8 cellular contexts compared by ENCODE assay signal in the genomic region with DNA sequence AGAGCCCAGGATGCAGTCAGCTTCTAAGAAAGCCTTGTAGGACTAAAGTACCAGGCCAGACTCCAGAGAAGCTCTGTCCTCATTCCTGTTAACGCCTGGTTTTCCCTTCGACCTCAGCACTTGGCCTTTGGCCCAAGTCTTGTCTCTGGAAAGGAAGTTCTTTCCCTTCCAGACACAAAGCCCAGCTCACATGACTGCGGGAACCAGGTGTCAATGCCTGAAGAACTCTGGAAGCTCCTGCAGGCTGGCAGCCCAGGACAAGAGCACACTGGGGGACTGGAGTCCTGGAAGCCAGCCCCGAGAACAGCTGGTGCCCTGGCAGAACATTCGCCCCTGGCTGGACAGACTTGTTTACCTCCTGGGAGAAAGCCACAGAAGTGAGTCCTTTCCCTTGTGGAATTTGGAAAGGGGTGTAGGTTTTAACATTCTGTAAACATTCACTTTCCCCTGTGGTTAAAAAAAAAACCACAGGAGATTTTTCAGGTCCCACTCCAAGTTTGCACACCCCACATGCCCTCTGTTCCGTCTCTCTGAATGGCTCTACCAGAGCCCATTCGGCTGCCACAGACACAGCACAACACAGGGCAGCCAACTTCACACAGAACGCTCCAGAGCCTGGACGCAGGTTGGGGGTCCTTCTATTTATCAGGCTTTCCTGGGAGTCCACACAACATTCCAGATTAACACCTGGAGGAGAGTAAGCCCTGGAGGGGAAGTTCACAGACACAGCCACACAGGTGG. TPM values are rescaled to one million over a fixed set of nuclear protein-coding genes. Genes with fewer than 3 reads are reported as not detected.
DNase-seq lines count a peak whose midpoint lies in the region; ATAC-seq, FAIRE-seq and TF ChIP-seq lines count a peak whose summit lies in the region.

No MANE protein-coding gene starts in this region.

- H3K4me1 ChIP-seq in GM23248 (ENCODE audit: insufficient read depth) (peaks cover 20% of the 10 kb centered on the region), small intestine (ENCODE audit: control insufficient read depth in 2 of 2, insufficient read depth in 1 of 2, low read depth in 1 of 2, low read length in 1 of 2) (peaks cover 40 to 41% of the 10 kb centered on the region in 2 donors), MM.1S (ENCODE audit: low read length) (peaks cover 35% of the 10 kb centered on the region)

- H3K4me3 ChIP-seq in GM23248, result peak overlapping the region; percentile 9; the same call in 1 of the 2 replicates
- no peak overlapping the region for H3K4me3 ChIP-seq in astrocyte of the spinal cord (ENCODE audit: low read depth, low read length)
- H3K4me3 ChIP-seq in small intestine (ENCODE audit: low read depth in 1 of 2, low read length in 2 of 2), result no peak overlapping the region
- no peak overlapping the region for H3K4me3 ChIP-seq in MM.1S (ENCODE audit: low read length)

- H3K27me3 ChIP-seq in GM23248 (replicated peaks; ENCODE audit: insufficient read depth) (no peaks in the 10 kb centered on the region), small intestine (ENCODE audit: control insufficient read depth in 2 of 2, insufficient read depth in 2 of 2, low read length in 2 of 2) (no peaks in the 10 kb centered on the region), MM.1S (replicated peaks; ENCODE audit: insufficient read depth, low read length) (no peaks in the 10 kb centered on the region)

- CTCF ChIA-PET in activated CD4-positive, alpha-beta memory T cell treated with anti-CD3 and anti-CD28 coated beads, Interleukin-2, amount 10 ng/mL, durations not matched to agents 7 days and 5 days (lab: Charles Lee), result no interaction called here

- H3K9ac ChIP-seq in GM23248, result no peak overlapping the region
- no peak overlapping the region for H3K9ac ChIP-seq in MM.1S (ENCODE audit: low read length)

- FAIRE-seq in small intestine (lab: Jason Lieb, UNC), result no peak

- no peak overlapping the region for H3K27ac Mint-ChIP-seq in activated CD4-positive, alpha-beta memory T cell treated with anti-CD3 and anti-CD28 coated beads, Interleukin-2, amount 10 ng/mL, durations not matched to agents 7 days and 5 days

- no peaks in the 10 kb centered on the region for H3K9me3 Mint-ChIP-seq in activated CD4-positive, alpha-beta memory T cell treated with anti-CD3 and anti-CD28 coated beads, Interleukin-2, amount 10 ng/mL, durations not matched to agents 7 days and 5 days

- no peaks in the 10 kb centered on the region for H3K36me3 ChIP-seq in GM23248 (ENCODE audit: low read depth)
- peaks cover 0 to 2% of the 10 kb centered on the region in 2 donors for H3K36me3 ChIP-seq in small intestine (ENCODE audit: control insufficient read depth in 2 of 2, insufficient read depth in 2 of 2, low read length in 2 of 2)
- no peaks in the 10 kb centered on the region for H3K36me3 ChIP-seq in MM.1S (replicated peaks; ENCODE audit: insufficient read depth, low read length)

- POLR2A ChIA-PET in activated CD4-positive, alpha-beta memory T cell treated with anti-CD3 and anti-CD28 coated beads, Interleukin-2, amount 10 ng/mL, durations not matched to agents 7 days and 5 days (lab: Charles Lee), result no interaction called here

- H3K27me3 Mint-ChIP-seq in activated CD4-positive, alpha-beta memory T cell treated with anti-CD3 and anti-CD28 coated beads, Interleukin-2, amount 10 ng/mL, durations not matched to agents 7 days and 5 days, result no peaks in the 10 kb centered on the region

- H3K4me2 ChIP-seq in GM23248 (ENCODE audit: unreplicated experiment) (peak overlapping the region; percentile 20), MM.1S (ENCODE audit: low read depth, low read length) (no peak overlapping the region)

- no peak for ATAC-seq in HG03175 (IDR thresholded peaks at IDR 0.05; ENCODE audit: unreplicated experiment)
- no peak for ATAC-seq in HG03342 (IDR thresholded peaks at IDR 0.05; ENCODE audit: unreplicated experiment)

- DNase-seq in GM23248, result peak; percentile 64
- DNase-seq in astrocyte of the spinal cord (ENCODE audit: low read depth, low spot score), result peak; percentile 56
- DNase-seq in inferior parietal cortex (ENCODE audit: extremely low spot score), result peak; percentile 66
- DNase-seq in small intestine, result peak; percentile 97
- DNase-seq in MM.1S, result no peak
- no peak for DNase-seq in activated CD4-positive, alpha-beta memory T cell treated with anti-CD3 and anti-CD28 coated beads, Interleukin-2, amount 10 ng/mL, durations not matched to agents 7 days and 5 days

- 12 to 13% methylated on average over 9 of the region's 9 CpGs for WGBS in GM23248 (ENCODE audit: low coverage in 1 of 2, low lambda C conversion rate in 2 of 2, missing lambda C conversion rate in 2 of 2), 2 experiments
- 16 to 30% (median 29%) methylated on average over 9 of the region's 9 CpGs for WGBS in small intestine, 3 donors

- H3K9me2 ChIP-seq in GM23248 (ENCODE audit: insufficient read depth) (no peaks in the 10 kb centered on the region), MM.1S (replicated peaks; ENCODE audit: insufficient read depth, low read length) (no peaks in the 10 kb centered on the region)

- peaks cover 52% of the 10 kb centered on the region for H3K4me1 Mint-ChIP-seq in activated CD4-positive, alpha-beta memory T cell treated with anti-CD3 and anti-CD28 coated beads, Interleukin-2, amount 10 ng/mL, durations not matched to agents 7 days and 5 days

- H3K79me2 ChIP-seq in GM23248 (ENCODE audit: insufficient read depth) (no peaks in the 10 kb centered on the region), MM.1S (ENCODE audit: low read length) (peaks cover 87% of the 10 kb centered on the region)

- peaks cover 2% of the 10 kb centered on the region for H3K36me3 Mint-ChIP-seq in activated CD4-positive, alpha-beta memory T cell treated with anti-CD3 and anti-CD28 coated beads, Interleukin-2, amount 10 ng/mL, durations not matched to agents 7 days and 5 days (ENCODE audit: low read depth)

- H3K27ac ChIP-seq in GM23248, result no peak overlapping the region
- H3K27ac ChIP-seq in small intestine (ENCODE audit: low read depth in 1 of 2, low read length in 1 of 2), result peak overlapping the region; percentile 69 to 90
- H3K27ac ChIP-seq in MM.1S (ENCODE audit: low read length), result no peak overlapping the region

- in situ Hi-C loops in GM23248 (cut with MboI), result no loop called here
- in situ Hi-C loops in astrocyte of the spinal cord (cut with HindIII; ENCODE audit: low sequenced_read_pairs), result no loop called here

- H2AFZ ChIP-seq in GM23248, result no peak overlapping the region
- H2AFZ ChIP-seq in MM.1S (ENCODE audit: low read length), result no peak overlapping the region

- TF ChIP-seq CTCF in astrocyte of the spinal cord (IDR thresholded peaks at IDR 0.05; ENCODE audit: low read depth, low read length) (no peak), MM.1S (IDR thresholded peaks at IDR 0.05; ENCODE audit: low read length) (no peak)

- H3F3A ChIP-seq in GM23248 (ENCODE audit: insufficient read depth) (peaks cover 18% of the 10 kb centered on the region; the same call in 1 of the 2 replicates), MM.1S (ENCODE audit: insufficient read depth, low read length) (peaks cover 16% of the 10 kb centered on the region)

- H4K20me1 ChIP-seq in GM23248 (ENCODE audit: insufficient read depth), result no peaks in the 10 kb centered on the region
- H4K20me1 ChIP-seq in MM.1S (ENCODE audit: insufficient read depth, low read length), result no peaks in the 10 kb centered on the region

- H3K9me3 ChIP-seq in GM23248 (ENCODE audit: low read depth) (no peaks in the 10 kb centered on the region), small intestine (ENCODE audit: control insufficient read depth, low read depth) (no peaks in the 10 kb centered on the region), MM.1S (replicated peaks; ENCODE audit: insufficient read depth, low read length) (no peaks in the 10 kb centered on the region)

- H3K4me3 Mint-ChIP-seq in activated CD4-positive, alpha-beta memory T cell treated with anti-CD3 and anti-CD28 coated beads, Interleukin-2, amount 10 ng/mL, durations not matched to agents 7 days and 5 days, result no peak overlapping the region

RNA-seq across cellular contexts. Expression of a gene that starts 18.1 kb away (rescaled TPM):
- under 0.01 and 1.1 TPM in 2 replicates for total RNA-seq in GM23248 (2014; rRNA removed; shearing (Covaris generic))
- polyA plus RNA-seq in GM23248 (2016; fragmentation: Nextera tagmentation; extraction: Ambion mirVana) (0.61 and 0.94 TPM in 2 replicates), small intestine (10 to 100 TPM; 27.9 to 65.8 (median 45.1) TPM)
- 10 to 100 TPM; 38.3 to 40.3 TPM for total RNA-seq in activated CD4-positive, alpha-beta memory T cell treated with anti-CD3 and anti-CD28 coated beads, Interleukin-2, amount 10 ng/mL, durations not matched to agents 7 days and 5 days

RNA-seq across cellular contexts. Expression of a gene that starts 42.1 kb away (rescaled TPM):
- not detected in 2 replicates for total RNA-seq in GM23248 (2014; rRNA removed; shearing (Covaris generic))
- not detected in 2 replicates for polyA plus RNA-seq in GM23248 (2016; fragmentation: Nextera tagmentation; extraction: Ambion mirVana)
- polyA plus RNA-seq in small intestine, result under 1 TPM in 1 of 3 donors, not detected in 2; 0.04 TPM
- total RNA-seq in activated CD4-positive, alpha-beta memory T cell treated with anti-CD3 and anti-CD28 coated beads, Interleukin-2, amount 10 ng/mL, durations not matched to agents 7 days and 5 days, result not detected

RNA-seq across cellular contexts. Expression of a gene that starts 47.3 kb away (rescaled TPM):
- total RNA-seq in GM23248 (2014; rRNA removed; shearing (Covaris generic)), result 109 and 129 TPM in 2 replicates
- 123 and 129 TPM in 2 replicates for polyA plus RNA-seq in GM23248 (2016; fragmentation: Nextera tagmentation; extraction: Ambion mirVana)
- polyA plus RNA-seq in small intestine, result 10 to 100 TPM; 12.3 to 50.9 (median 18.6) TPM
- total RNA-seq in activated CD4-positive, alpha-beta memory T cell treated with anti-CD3 and anti-CD28 coated beads, Interleukin-2, amount 10 ng/mL, durations not matched to agents 7 days and 5 days, result 10 to 100 TPM; 44.1 to 46.5 TPM

Comparison
In these comparisons a context has a peak if more than half of its experiments do, and no peak if none do; other contexts are left out.
1. DNase-seq: peak in GM23248 (single experiment), astrocyte of the spinal cord (single experiment), inferior parietal cortex (single experiment) and small intestine (single experiment); none in MM.1S (single experiment) and activated CD4-positive, alpha-beta memory T cell treated with anti-CD3 and anti-CD28 coated beads, Interleukin-2, amount 10 ng/mL, durations not matched to agents 7 days and 5 days (single experiment).
2. H3K27ac ChIP-seq: peak in small intestine (2 of 2); none in GM23248 (single experiment) and MM.1S (single experiment).
3. RNA of a gene that starts 18.1 kb away (total RNA-seq): 38.3 to 40.3 TPM in activated CD4-positive, alpha-beta memory T cell treated with anti-CD3 and anti-CD28 coated beads, Interleukin-2, amount 10 ng/mL, durations not matched to agents 7 days and 5 days; under 0.01 to 1.1 TPM in GM23248; every median in the first group is over 10 times any median in the second.